8 cellular contexts compared by ENCODE assay signal in genomic region chr21:36135391-36136094, GRCh38. TPM values are rescaled to one million over a fixed set of nuclear protein-coding genes. Genes with fewer than 3 reads are reported as not detected.
DNase-seq lines count a peak whose midpoint lies in the region; ATAC-seq, FAIRE-seq and TF ChIP-seq lines count a peak whose summit lies in the region.

No MANE protein-coding gene starts in this region.

- no peak for TF ChIP-seq CTCF in fibroblast of villous mesenchyme (IDR thresholded peaks at IDR 0.05; ENCODE audit: insufficient read depth, low read depth, low read length)
- no peak for TF ChIP-seq CTCF in natural killer cell (IDR thresholded peaks at IDR 0.05)
- no peak for TF ChIP-seq CTCF in thoracic aorta (IDR thresholded peaks at IDR 0.05)

- peaks cover 16% of the 10 kb centered on the region for H3K4me1 ChIP-seq in HUES48 (ENCODE audit: control insufficient read depth, insufficient read depth, low read length)
- peaks cover 6 to 30% of the 10 kb centered on the region in 2 donors for H3K4me1 ChIP-seq in thoracic aorta (ENCODE audit: control insufficient read depth in 1 of 2, low read depth in 2 of 2)

- no peaks in the 10 kb centered on the region for H3K9me3 ChIP-seq in HUES48 (ENCODE audit: control insufficient read depth, insufficient read depth, low read length)
- no peaks in the 10 kb centered on the region for H3K9me3 ChIP-seq in thoracic aorta

- DNase-seq in DMS114 treated with DMSO at 0.1 percent for 48 hours (lab: John Stamatoyannopoulos, UW; ENCODE audit: unreplicated experiment), result peak; percentile 15
- peak; percentile 85 for DNase-seq in RPMI8226
- peak; percentile 19 for DNase-seq in activated gamma-delta T cell treated with anti-CD3 and anti-CD28 coated beads, Interleukin-2, amount 50 U/mL, for 16 hours (ENCODE audit: low read depth)
- peak; percentile 91 for DNase-seq in fibroblast of villous mesenchyme (ENCODE audit: low read depth)
- peak; percentile 45 for DNase-seq in natural killer cell
- no peak for DNase-seq in thoracic aorta (ENCODE audit: low spot score)
- no peak for DNase-seq in GM19239 (ENCODE audit: insufficient read length, low spot score)

- no peaks in the 10 kb centered on the region for H3K36me3 Mint-ChIP-seq in natural killer cell

- no peak overlapping the region for H3K27ac ChIP-seq in HUES48 (ENCODE audit: low read depth, low read length)
- H3K27ac ChIP-seq in thoracic aorta, result peak overlapping the region; percentile 83 to 90

- no peak for FAIRE-seq in GM19239 (lab: Jason Lieb, UNC)

- H3K27me3 Mint-ChIP-seq in natural killer cell (ENCODE audit: low read depth in 2 of 2), result no peaks in the 10 kb centered on the region

- no peaks in the 10 kb centered on the region for H3K9me3 Mint-ChIP-seq in natural killer cell

- H3K4me3 Mint-ChIP-seq in natural killer cell, result peak overlapping the region; percentile 94

- peak overlapping the region; percentile 70 to 89 for H3K27ac Mint-ChIP-seq in natural killer cell

- peaks cover 10 to 23% of the 10 kb centered on the region in 2 donors for H3K4me1 Mint-ChIP-seq in natural killer cell

- 0 out of 2 replicates have a peak overlapping the region, but pooled peaks have one; percentile 1 for H3K9ac ChIP-seq in HUES48 (ENCODE audit: low read depth, low read length)

- H3K27me3 ChIP-seq in HUES48 (ENCODE audit: control insufficient read depth, insufficient read depth, low read length) (peaks cover 54% of the 10 kb centered on the region), thoracic aorta (replicated peaks; ENCODE audit: insufficient read depth) (no peaks in the 10 kb centered on the region)

- no peaks in the 10 kb centered on the region for H3K36me3 ChIP-seq in HUES48 (ENCODE audit: control insufficient read depth, insufficient read depth, low read length)
- peaks cover 6% of the 10 kb centered on the region for H3K36me3 ChIP-seq in thoracic aorta

- intact Hi-C loops in natural killer cell (cut with micrococcal nuclease), result loop anchor here (1.0 kb wide), 1 partner anchor 21 kb away; the partner anchor contains the start of gene DOP1B

- ATAC-seq in natural killer cell (peak; percentile 81 to 88 (median 84)), thoracic aorta (ENCODE audit: insufficient number of reproducible peaks, low FRiP score, low read depth) (peak; percentile 61)

- H3K4me3 ChIP-seq in HUES48 (ENCODE audit: low read depth, low read length) (peak overlapping the region; percentile 68), fibroblast of villous mesenchyme (ENCODE audit: low read depth, low read length) (peak overlapping the region; percentile 67), thoracic aorta (peak overlapping the region; percentile 83)

RNA-seq across cellular contexts. Expression of gene CBR3, which starts 0.7 kb away (rescaled TPM):
- 12.1 and 13.2 TPM in 2 replicates for total RNA-seq in fibroblast of villous mesenchyme
- 1 to 10 TPM in 2 of 3 donors, under 1 TPM in 1; 0.95 to 1.5 (median 1.2) TPM for total RNA-seq in natural killer cell
- total RNA-seq in thoracic aorta, result 10 to 100 TPM; 19.3 to 27.6 TPM

RNA-seq across cellular contexts. Expression of gene DOP1B, which starts 21.1 kb away (rescaled TPM):
- total RNA-seq in fibroblast of villous mesenchyme, result 10.6 and 11.7 TPM in 2 replicates
- total RNA-seq in natural killer cell, result 10 to 100 TPM; 29.5 to 32.1 (median 31.9) TPM
- 10 to 100 TPM; 14.6 to 20.6 TPM for total RNA-seq in thoracic aorta

Comparison
In these comparisons a context has a peak if more than half of its experiments do, and no peak if none do; other contexts are left out.
1. DNase-seq: peak in DMS114 treated with DMSO at 0.1 percent for 48 hours (single experiment), RPMI8226 (single experiment), activated gamma-delta T cell treated with anti-CD3 and anti-CD28 coated beads, Interleukin-2, amount 50 U/mL, for 16 hours (single experiment), fibroblast of villous mesenchyme (single experiment) and natural killer cell (single experiment); none in thoracic aorta (single experiment) and GM19239 (single experiment).
2. Peak in every context shown above with its lines, with median percentiles within 50 percentile points of each other: H3K4me3 ChIP-seq.